In genomic region chr9:36562801-36563200, GRCh38 we compare ENCODE assay signal across 1 cellular context. TPM values are rescaled to one million over a fixed set of nuclear protein-coding genes. Genes with fewer than 3 reads are reported as not detected.
"Had no signal": no experiment of that assay in that cellular context is flagged by ENCODE, and none has a peak within 500 bp of the region (broad histone marks: within the 10 kb centered on the region; RNA-seq: fewer than 3 reads in every experiment).

No MANE protein-coding gene starts in this region.

RNA-seq across cellular contexts. Expression of gene MELK, which starts 9.9 kb away (rescaled TPM):
- total RNA-seq: naive thymus-derived CD8-positive, alpha-beta T cell had no signal
